Comparison of ENCODE assay signal across 12 cellular contexts in the genomic region with DNA sequence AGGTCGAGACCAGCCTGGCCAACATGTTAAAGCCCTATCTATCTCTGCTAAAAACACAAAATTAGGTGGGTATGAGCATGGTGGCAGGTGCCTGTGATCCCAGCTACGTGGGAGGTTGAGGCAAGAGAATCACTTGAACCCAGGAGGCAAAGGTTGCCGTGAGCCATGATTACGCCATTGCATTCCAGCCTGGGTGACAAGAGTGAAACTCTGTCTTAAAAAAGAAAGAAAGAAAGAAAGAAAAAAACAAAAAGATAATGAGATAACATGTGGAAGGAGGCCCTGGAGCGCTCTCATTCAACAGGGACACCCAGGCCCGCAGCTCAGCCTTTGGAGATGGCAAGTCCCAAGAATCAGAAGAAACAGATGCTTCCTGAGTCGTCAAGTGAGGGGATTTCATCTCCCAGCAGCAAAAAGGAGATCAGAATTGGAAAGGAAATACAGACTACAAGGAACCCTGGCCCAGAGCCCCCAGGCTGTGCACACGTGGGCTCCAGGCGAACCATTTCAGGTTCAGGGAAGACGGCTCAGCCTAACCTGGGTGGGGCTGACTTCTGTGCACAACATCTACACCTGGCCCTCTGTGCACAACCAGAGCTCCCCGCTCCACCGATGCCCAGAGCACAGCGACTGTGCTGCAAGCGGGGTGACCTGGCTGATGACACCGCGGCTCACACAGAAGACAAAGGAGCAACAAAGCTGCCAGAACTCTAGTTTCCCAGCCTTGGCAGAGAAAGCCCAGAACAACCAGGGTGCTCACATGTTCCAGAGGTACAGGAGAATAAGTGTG. TPM values are rescaled to one million over a fixed set of nuclear protein-coding genes. Genes with fewer than 3 reads are reported as not detected.
DNase-seq lines count a peak whose midpoint lies in the region; ATAC-seq and TF ChIP-seq lines count a peak whose summit lies in the region.
"Had no signal": no experiment of that assay in that cellular context is flagged by ENCODE, and none has a peak within 500 bp of the region (broad histone marks: within the 10 kb centered on the region; RNA-seq: fewer than 3 reads in every experiment).

No MANE protein-coding gene starts in this region.

- no peak overlapping the region for H3K4me3 ChIP-seq in RWPE2 (ENCODE audit: severe bottlenecking)
- H3K4me3 ChIP-seq in upper lobe of left lung = no peak overlapping the region
- H3K4me3 ChIP-seq: mucosa of descending colon had no signal

- no peak for TF ChIP-seq CTCF in RWPE2 (IDR thresholded peaks at IDR 0.05; ENCODE audit: poor library complexity, severe bottlenecking)
- no peak for TF ChIP-seq CTCF in upper lobe of left lung (IDR thresholded peaks at IDR 0.05)

- DNase-seq in RWPE2 (ENCODE audit: low spot score) = no peak
- no peak for DNase-seq in memory B cell (ENCODE audit: low spot score in 2 of 2)
- DNase-seq in upper lobe of left lung = peak; percentile 3 to 44
- no peak for DNase-seq in DMS153 (lab: John Stamatoyannopoulos, UW)
- no peak for DNase-seq in NK-92 (lab: John Stamatoyannopoulos, UW; ENCODE audit: unreplicated experiment)
- DNase-seq: activated CD4-positive, alpha-beta T cell treated with anti-CD3 and anti-CD28 coated beads for 48 hours; activated gamma-delta T cell treated with Interleukin-2 at 50 U/mL for 16 hours; mucosa of descending colon; NCI-H2171 treated with DMSO at 0.1 percent for 48 hours; T-helper 1 cell had no signal

- H3K27ac Mint-ChIP-seq in memory B cell = peak overlapping the region; percentile 67

- H3K27ac ChIP-seq in RWPE2 (ENCODE audit: poor library complexity, severe bottlenecking) = peak overlapping the region; percentile 8
- peak overlapping the region in 2 of 4 donors; percentile 24 to 69 for H3K27ac ChIP-seq in upper lobe of left lung

- H3K4me1 ChIP-seq in RWPE2 (ENCODE audit: insufficient read depth, poor library complexity, severe bottlenecking) (peaks cover 40% of the 10 kb centered on the region), upper lobe of left lung (peaks cover 9 to 41% (median 18%) of the 10 kb centered on the region in 4 donors)

- 69 to 70% methylated on average over 13 to 16 of the region's 16 CpGs for WGBS in upper lobe of left lung, 2 donors

- no peaks in the 10 kb centered on the region for H3K27me3 Mint-ChIP-seq in memory B cell

- H3K36me3 Mint-ChIP-seq in memory B cell = peaks cover 12% of the 10 kb centered on the region

- H3K27me3 ChIP-seq in RWPE2 (ENCODE audit: insufficient read depth, poor library complexity, severe bottlenecking) = no peaks in the 10 kb centered on the region
- no peaks in the 10 kb centered on the region for H3K27me3 ChIP-seq in upper lobe of left lung

- no peak; the same call in 2 of the 3 replicates for ATAC-seq in RWPE2 (ENCODE audit: low read depth)
- peak; percentile 21 for ATAC-seq in esophagus mucosa
- peak; percentile 17 for ATAC-seq in memory B cell (ENCODE audit: low read depth)
- ATAC-seq in upper lobe of left lung (ENCODE audit: low FRiP score in 2 of 2) = peak in 1 of 2 donors; percentile 21
- no peak for ATAC-seq in GM18868 (IDR thresholded peaks at IDR 0.05; ENCODE audit: unreplicated experiment)

- peaks cover 42% of the 10 kb centered on the region for H3K4me1 Mint-ChIP-seq in memory B cell

- H3K36me3 ChIP-seq in RWPE2 (ENCODE audit: low read depth) = peaks cover 7% of the 10 kb centered on the region
- H3K36me3 ChIP-seq in upper lobe of left lung = no peaks in the 10 kb centered on the region

- H3K4me3 Mint-ChIP-seq in memory B cell = no peak overlapping the region

- no peak for TF ChIP-seq EP300 in upper lobe of left lung (IDR thresholded peaks at IDR 0.05)

- no peaks in the 10 kb centered on the region for H3K9me3 Mint-ChIP-seq in memory B cell

- no peak for TF ChIP-seq POLR2A in upper lobe of left lung (IDR thresholded peaks at IDR 0.05)

- H3K9me3 ChIP-seq in RWPE2 (ENCODE audit: severe bottlenecking) (no peaks in the 10 kb centered on the region), upper lobe of left lung (no peaks in the 10 kb centered on the region)
- H3K9me3 ChIP-seq: mucosa of descending colon had no signal

RNA-seq across cellular contexts. Expression of gene GNA12, which starts 33.2 kb away (rescaled TPM):
- total RNA-seq in esophagus mucosa (7.5 TPM), upper lobe of left lung (10 to 100 TPM; 24.0 to 52.3 (median 35.7) TPM)

Comparison
In these comparisons a context has a peak if more than half of its experiments do, and no peak if none do; other contexts are left out.
1. ATAC-seq: peak in esophagus mucosa (single experiment) and memory B cell (single experiment); none in RWPE2 (single experiment) and GM18868 (single experiment).
2. DNase-seq: peak in upper lobe of left lung (2 of 2); none in RWPE2 (single experiment), memory B cell (0 of 2), DMS153 (single experiment) and NK-92 (single experiment).